8 cellular contexts compared by ENCODE assay signal in the genomic region with DNA sequence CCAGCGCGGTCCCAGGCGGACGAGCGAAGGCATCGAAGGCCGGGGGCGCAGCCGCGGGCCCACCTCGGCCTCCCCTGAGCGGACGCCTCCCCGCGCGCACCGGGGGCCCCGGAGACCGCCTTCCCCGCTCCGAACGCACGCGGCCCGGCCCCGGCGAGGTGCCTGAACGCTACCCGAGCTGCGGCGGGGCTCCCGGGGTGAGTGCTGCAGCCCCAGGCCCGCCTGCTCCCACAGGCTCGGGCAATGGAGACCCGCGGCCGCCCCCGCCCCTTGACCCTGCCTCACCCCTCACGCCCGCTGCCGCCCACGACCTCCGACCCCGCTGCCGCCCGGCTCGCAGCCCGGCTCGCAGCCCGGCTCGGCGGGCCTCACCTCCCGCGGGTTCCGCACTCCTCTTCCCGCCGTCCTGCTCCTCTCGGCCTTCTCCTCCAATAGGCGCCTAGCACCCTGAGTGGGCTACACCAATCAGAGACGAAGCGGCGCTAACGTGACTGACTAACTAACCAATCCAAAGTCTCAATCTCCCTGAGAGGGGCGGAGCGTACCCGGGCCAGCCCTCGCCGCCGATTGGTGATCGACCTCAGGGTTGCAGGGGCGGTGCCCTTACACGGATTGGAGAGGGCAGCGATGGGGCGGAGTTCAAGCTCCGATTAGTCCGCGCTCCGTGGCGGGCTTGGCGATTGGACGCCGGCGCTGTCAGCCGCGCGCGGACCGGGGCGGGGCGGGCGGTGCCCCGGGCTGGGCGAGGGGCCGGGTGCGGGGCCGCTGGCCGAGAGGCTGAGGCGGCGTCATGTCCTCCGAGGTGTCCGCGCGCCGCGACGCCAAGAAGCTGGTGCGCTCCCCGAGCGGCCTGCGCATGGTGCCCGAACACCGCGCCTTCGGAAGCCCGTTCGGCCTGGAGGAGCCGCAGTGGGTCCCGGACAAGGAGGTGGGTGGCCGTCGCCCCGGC. TPM values are rescaled to one million over a fixed set of nuclear protein-coding genes. Genes with fewer than 3 reads are reported as not detected.
DNase-seq lines count a peak whose midpoint lies in the region; ATAC-seq, FAIRE-seq and TF ChIP-seq lines count a peak whose summit lies in the region.

Gene XRCC3, minus strand, starts transcription at position 400 of the 949 bp plus-strand sequence. CDS start 4,364 bp downstream, outside the sequence.
Gene ZFYVE21, plus strand, starts transcription at position 759 of the 949 bp plus-strand sequence. Its CDS starts 32 bp downstream, at position 791.

- H3K27me3 ChIP-seq in heart right ventricle (no peaks in the 10 kb centered on the region), upper lobe of right lung (no peaks in the 10 kb centered on the region)

- peak within 1 kb of the TSS; percentile 75 to 99 (median 80) for H3K4me3 ChIP-seq in heart right ventricle
- H3K4me3 ChIP-seq in upper lobe of right lung = peak within 1 kb of the TSS; percentile 83

- ATAC-seq in HG02852 (IDR thresholded peaks at IDR 0.05; ENCODE audit: unreplicated experiment) (peak; percentile 95), heart right ventricle (peak; percentile 94 to 98 (median 96)), upper lobe of right lung (peak; percentile 96)

- 1% methylated on average over 107 to 120 of the region's 121 CpGs for WGBS in heart right ventricle, 2 donors

- no peaks in the 10 kb centered on the region for H3K36me3 ChIP-seq in heart right ventricle
- no peaks in the 10 kb centered on the region for H3K36me3 ChIP-seq in upper lobe of right lung

- peak; percentile 82; the same call in 1 of the 2 replicates for TF ChIP-seq POLR2A in GM12892 (IDR thresholded peaks at IDR 0.05; ENCODE audit: low read depth, low read length)

- intact Hi-C loops in heart right ventricle (cut with DNase I) = no loop called here
- intact Hi-C loops in posterior cingulate gyrus (cut with DNase I) = loop anchor here (10.0 kb wide), 1 partner anchor 141 kb away; no protein-coding TSS in a partner anchor
- intact Hi-C loops in upper lobe of right lung (cut with DNase I) = no loop called here

- H3K27ac ChIP-seq in heart right ventricle (peak within 1 kb of the TSS; percentile 72 to 92 (median 88)), upper lobe of right lung (peak within 1 kb of the TSS; percentile 47)

- TF ChIP-seq CTCF in heart right ventricle (IDR thresholded peaks at IDR 0.05) = no peak
- TF ChIP-seq CTCF in upper lobe of right lung (IDR thresholded peaks at IDR 0.05) = no peak

- peak; percentile 100 for FAIRE-seq in GM12892 (lab: Jason Lieb, UNC)

- DNase-seq in GM12892 (ENCODE audit: insufficient read length) (peak; percentile 100), NCI-H146 (lab: John Stamatoyannopoulos, UW) (peak; percentile 100), T-helper 1 cell (peak; percentile 98 to 99 (median 99)), amniotic epithelial cell (ENCODE audit: low read depth) (peak; percentile 98), heart right ventricle (peak; percentile 99 to 100), posterior cingulate gyrus (peak; percentile 97 to 100 (median 99)), upper lobe of right lung (peak; percentile 100)

- no peaks in the 10 kb centered on the region for H3K9me3 ChIP-seq in heart right ventricle
- no peaks in the 10 kb centered on the region for H3K9me3 ChIP-seq in upper lobe of right lung

- H3K4me1 ChIP-seq in heart right ventricle (peaks cover 23 to 79% (median 61%) of the 10 kb centered on the region in 9 donors), upper lobe of right lung (peaks cover 40% of the 10 kb centered on the region)

RNA-seq across cellular contexts. Expression of gene XRCC3, which starts in this region (rescaled TPM):
- 18.3 TPM for polyA plus RNA-seq in GM12892 (2012; ENCODE audit: missing spikeins)
- total RNA-seq in heart right ventricle (1 to 10 TPM; 1.0 to 4.4 (median 3.0) TPM), upper lobe of right lung (5.6 TPM)
- polyA plus RNA-seq in heart right ventricle = 1 to 10 TPM; 2.0 to 4.2 TPM

RNA-seq across cellular contexts. Expression of gene ZFYVE21, which starts in this region (rescaled TPM):
- polyA plus RNA-seq in GM12892 (2012; ENCODE audit: missing spikeins) = 14.1 TPM
- total RNA-seq in heart right ventricle (10 to 100 TPM; 43.5 to 64.9 (median 54.5) TPM), upper lobe of right lung (61.3 TPM)
- polyA plus RNA-seq in heart right ventricle = 10 to 100 TPM; 44.5 to 88.8 TPM

Comparison
In these comparisons a context has a peak if more than half of its experiments do, and no peak if none do; other contexts are left out.
1. Peak in every context shown above with its lines: DNase-seq, ATAC-seq, H3K4me3 ChIP-seq and H3K27ac ChIP-seq.